In genomic region chr1:22919341-22920025, GRCh38 we compare ENCODE assay signal across 1 cellular context.
TF ChIP-seq lines count a peak whose summit lies in the region.

No MANE protein-coding gene starts in this region.

TF ChIP-seq in GM23338, 12 proteins besides CTCF, POLR2A, EP300 and RAD21:
- TF ChIP-seq CREB1 (CRISPR knock-in tag; IDR thresholded peaks at IDR 0.05; ENCODE audit: low read depth) (no peak), POLR2AphosphoS5 (IDR thresholded peaks at IDR 0.05; ENCODE audit: low read depth) (no peak), ZNF114 (CRISPR knock-in tag; IDR thresholded peaks at IDR 0.05) (no peak), ZNF331 (CRISPR knock-in tag; IDR thresholded peaks at IDR 0.05; ENCODE audit: low read depth) (no peak)
- TF ChIP-seq, protein P1, sequence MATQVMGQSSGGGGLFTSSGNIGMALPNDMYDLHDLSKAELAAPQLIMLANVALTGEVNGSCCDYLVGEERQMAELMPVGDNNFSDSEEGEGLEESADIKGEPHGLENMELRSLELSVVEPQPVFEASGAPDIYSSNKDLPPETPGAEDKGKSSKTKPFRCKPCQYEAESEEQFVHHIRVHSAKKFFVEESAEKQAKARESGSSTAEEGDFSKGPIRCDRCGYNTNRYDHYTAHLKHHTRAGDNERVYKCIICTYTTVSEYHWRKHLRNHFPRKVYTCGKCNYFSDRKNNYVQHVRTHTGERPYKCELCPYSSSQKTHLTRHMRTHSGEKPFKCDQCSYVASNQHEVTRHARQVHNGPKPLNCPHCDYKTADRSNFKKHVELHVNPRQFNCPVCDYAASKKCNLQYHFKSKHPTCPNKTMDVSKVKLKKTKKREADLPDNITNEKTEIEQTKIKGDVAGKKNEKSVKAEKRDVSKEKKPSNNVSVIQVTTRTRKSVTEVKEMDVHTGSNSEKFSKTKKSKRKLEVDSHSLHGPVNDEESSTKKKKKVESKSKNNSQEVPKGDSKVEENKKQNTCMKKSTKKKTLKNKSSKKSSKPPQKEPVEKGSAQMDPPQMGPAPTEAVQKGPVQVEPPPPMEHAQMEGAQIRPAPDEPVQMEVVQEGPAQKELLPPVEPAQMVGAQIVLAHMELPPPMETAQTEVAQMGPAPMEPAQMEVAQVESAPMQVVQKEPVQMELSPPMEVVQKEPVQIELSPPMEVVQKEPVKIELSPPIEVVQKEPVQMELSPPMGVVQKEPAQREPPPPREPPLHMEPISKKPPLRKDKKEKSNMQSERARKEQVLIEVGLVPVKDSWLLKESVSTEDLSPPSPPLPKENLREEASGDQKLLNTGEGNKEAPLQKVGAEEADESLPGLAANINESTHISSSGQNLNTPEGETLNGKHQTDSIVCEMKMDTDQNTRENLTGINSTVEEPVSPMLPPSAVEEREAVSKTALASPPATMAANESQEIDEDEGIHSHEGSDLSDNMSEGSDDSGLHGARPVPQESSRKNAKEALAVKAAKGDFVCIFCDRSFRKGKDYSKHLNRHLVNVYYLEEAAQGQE (IDR thresholded peaks at IDR 0.05; ENCODE audit: unreplicated experiment), result no peak
- TF ChIP-seq, protein P2, sequence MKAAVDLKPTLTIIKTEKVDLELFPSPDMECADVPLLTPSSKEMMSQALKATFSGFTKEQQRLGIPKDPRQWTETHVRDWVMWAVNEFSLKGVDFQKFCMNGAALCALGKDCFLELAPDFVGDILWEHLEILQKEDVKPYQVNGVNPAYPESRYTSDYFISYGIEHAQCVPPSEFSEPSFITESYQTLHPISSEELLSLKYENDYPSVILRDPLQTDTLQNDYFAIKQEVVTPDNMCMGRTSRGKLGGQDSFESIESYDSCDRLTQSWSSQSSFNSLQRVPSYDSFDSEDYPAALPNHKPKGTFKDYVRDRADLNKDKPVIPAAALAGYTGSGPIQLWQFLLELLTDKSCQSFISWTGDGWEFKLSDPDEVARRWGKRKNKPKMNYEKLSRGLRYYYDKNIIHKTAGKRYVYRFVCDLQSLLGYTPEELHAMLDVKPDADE (IDR thresholded peaks at IDR 0.05), result no peak
